Comparison of ENCODE assay signal across 1 cellular context in genomic region chrX:154827194-154827593, GRCh38.
TF ChIP-seq lines count a peak whose summit lies in the region.

No MANE protein-coding gene starts in this region.

TF ChIP-seq in HepG2, 621 proteins besides CTCF, POLR2A, EP300 and RAD21:
- TF ChIP-seq EED (CRISPR knock-in tag; IDR thresholded peaks at IDR 0.05): no peak
- no peak for TF ChIP-seq MAZ (IDR thresholded peaks at IDR 0.05; ENCODE audit: borderline replicate concordance, low read depth, low read length)
- no peak for TF ChIP-seq MAZ (CRISPR knock-in tag; IDR thresholded peaks at IDR 0.05; ENCODE audit: low read depth)
- 0 out of 2 replicates have a peak, but pooled peaks have one; percentile 36 for TF ChIP-seq ZNF12 (CRISPR knock-in tag; IDR thresholded peaks at IDR 0.05)
- TF ChIP-seq ZNF704 (CRISPR knock-in tag; IDR thresholded peaks at IDR 0.05; ENCODE audit: borderline replicate concordance): no peak
- TF ChIP-seq ZBTB25 (CRISPR knock-in tag; IDR thresholded peaks at IDR 0.05): no peak
- TF ChIP-seq KDM2A (CRISPR knock-in tag; IDR thresholded peaks at IDR 0.05; ENCODE audit: borderline replicate concordance, low read depth): no peak
- TF ChIP-seq ZMYM4 (CRISPR knock-in tag; IDR thresholded peaks at IDR 0.05): no peak
- no peak for TF ChIP-seq GPN1 (CRISPR knock-in tag; IDR thresholded peaks at IDR 0.05; ENCODE audit: borderline replicate concordance)
